ENCODE assay signal across 6 cellular contexts in genomic region chr1:16516694-16517388, GRCh38. TPM values are rescaled to one million over a fixed set of nuclear protein-coding genes. Genes with fewer than 3 reads are reported as not detected.
"Had no signal": no experiment of that assay in that cellular context is flagged by ENCODE, and none has a peak within 500 bp of the region (broad histone marks: within the 10 kb centered on the region; RNA-seq: fewer than 3 reads in every experiment).

No MANE protein-coding gene starts in this region.

RNA-seq across cellular contexts. Expression of gene RNU1-1, which starts 2.8 kb away (rescaled TPM):
- total RNA-seq: fibroblast of villous mesenchyme had no signal
- polyA plus RNA-seq: esophagus, fibroblast of lung, foreskin keratinocyte, heart left ventricle, heart right ventricle had no signal
